ENCODE assay signal across 26 cellular contexts in the genomic region with DNA sequence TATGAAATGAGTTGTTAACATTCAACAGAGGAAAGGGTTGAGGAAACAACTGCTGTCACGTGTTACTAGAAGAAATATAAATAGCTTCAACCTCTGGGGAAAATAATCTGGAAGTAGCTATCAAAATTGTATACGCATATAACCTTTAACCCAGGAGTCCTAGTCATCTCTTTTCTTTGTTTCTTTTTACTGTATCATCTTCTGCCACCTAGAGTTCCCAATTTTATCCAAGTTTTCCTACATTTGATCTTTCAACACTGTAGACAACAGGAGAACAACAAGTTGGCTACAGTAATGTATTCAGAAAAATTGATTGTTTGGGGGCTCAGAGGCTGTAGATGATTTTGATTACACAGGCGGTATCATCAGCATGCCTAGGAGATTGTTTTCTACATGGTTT.
"Had no signal": no experiment of that assay in that cellular context is flagged by ENCODE, and none has a peak within 500 bp of the region (broad histone marks: within the 10 kb centered on the region; RNA-seq: fewer than 3 reads in every experiment).

No MANE protein-coding gene starts in this region.

- H3K27me3 ChIP-seq: stomach, suprapubic skin, testis, thyroid gland, tibial artery, transverse colon, upper lobe of left lung, upper lobe of right lung, uterus, vagina had no signal

- DNase-seq: stimulated activated CD4-positive, alpha-beta T cell treated with anti-CD3 and anti-CD28 coated beads, Interleukin-2, amount 100 ng/mL, for 48 hours; stimulated activated CD4-positive, alpha-beta T cell treated with anti-CD3 and anti-CD28 coated beads, Interleukin-4, amount 100 ng/mL, for 1 hour; stimulated activated CD4-positive, alpha-beta T cell treated with anti-CD3 and anti-CD28 coated beads, Interleukin-4, amount 100 ng/mL, for 24 hours; stimulated activated CD4-positive, alpha-beta T cell treated with anti-CD3 and anti-CD28 coated beads, Interleukin-4, amount 100 ng/mL, for 4 hours; stimulated activated CD8-positive, alpha-beta memory T cell treated with anti-CD3 and anti-CD28 coated beads, Interleukin-4, amount 100 ng/mL, for 48 hours; stimulated activated naive B cell treated with anti-CD40 and anti-IgM and Interleukin-4, amounts not matched to agents 10 μg/mL and 1 μg/mL and 100 μg/mL, for 72 hours; stimulated activated naive CD4-positive, alpha-beta T cell; stimulated activated naive CD4-positive, alpha-beta T cell treated with Interleukin-2 at 50 U/mL for 16 hours; stimulated activated naive CD8-positive, alpha-beta T cell treated with anti-CD3 and anti-CD28 coated beads, Interleukin-15, amount 100 ng/mL, for 72 hours; stimulated activated naive CD8-positive, alpha-beta T cell treated with anti-CD3 and anti-CD28 coated beads, Interleukin-15, Interleukin-2, amounts not matched to agents 100 U/mL and 50 U/mL, for 24 hours; stomach; substantia nigra; testis; thyroid gland; tibial artery; transverse colon; trophoblast cell; upper lobe of left lung; upper lobe of right lung; uterus had no signal

- ATAC-seq: stimulated activated effector memory CD8-positive, alpha-beta T cell treated with anti-CD3 and anti-CD28 coated beads, Interleukin-12 subunit alpha, Interleukin-12 subunit beta, amount 100 ng/mL, for 72 hours; stimulated activated memory B cell treated with anti-CD40 and anti-IgM and Interleukin-4, amounts not matched to agents 10 μg/mL and 1 μg/mL and 100 μg/mL, for 72 hours; stimulated activated naive B cell treated with anti-CD40 and anti-IgM and Interleukin-4, amounts not matched to agents 10 μg/mL and 1 μg/mL and 100 μg/mL, for 72 hours; stimulated activated naive CD8-positive, alpha-beta T cell treated with anti-CD3 and anti-CD28 coated beads, Interleukin-15, amount 100 ng/mL, for 72 hours; stimulated activated naive CD8-positive, alpha-beta T cell treated with anti-CD3 and anti-CD28 coated beads, Interleukin-15, Interleukin-2, amounts not matched to agents 100 U/mL and 50 U/mL, for 24 hours; upper lobe of right lung had no signal

- H3K4me3 ChIP-seq: stomach, suprapubic skin, testis, thoracic aorta, thyroid gland, tibial artery, transverse colon, upper lobe of left lung, upper lobe of right lung, uterus, vagina had no signal

- H3K9me3 ChIP-seq: suprapubic skin, testis, thoracic aorta, thyroid gland, tibial artery, transverse colon, upper lobe of left lung, upper lobe of right lung, uterus, vagina had no signal

- FAIRE-seq: urothelium cell line had no signal

- H3K36me3 ChIP-seq: stomach, suprapubic skin, thoracic aorta, thyroid gland, tibial artery, transverse colon, upper lobe of left lung, upper lobe of right lung, uterus, vagina had no signal

- H3K27ac ChIP-seq: stomach, suprapubic skin, testis, thoracic aorta, thyroid gland, tibial artery, transverse colon, upper lobe of left lung, upper lobe of right lung, uterus, vagina had no signal

- H3K4me1 ChIP-seq: stomach, suprapubic skin, testis, thyroid gland, tibial artery, transverse colon, upper lobe of left lung, upper lobe of right lung, uterus, vagina had no signal
